In the genomic region with DNA sequence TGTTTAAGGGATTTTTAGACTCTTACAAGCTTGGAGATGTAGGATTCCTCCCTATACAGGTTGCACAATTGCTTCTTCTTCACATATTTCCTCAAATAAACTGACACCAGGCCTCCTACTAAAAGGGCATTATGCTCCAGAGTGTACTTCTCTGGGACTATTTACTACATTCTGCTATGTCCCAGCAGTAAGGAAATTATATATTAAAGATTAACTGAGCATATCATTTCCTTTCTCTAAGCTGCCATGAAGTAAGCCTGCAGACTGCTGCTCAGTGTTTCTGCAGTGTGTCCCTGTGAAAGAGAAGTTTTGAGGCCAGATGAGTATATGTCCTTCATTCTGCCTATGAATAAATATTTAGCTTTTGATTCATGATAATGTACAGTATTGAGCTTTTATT, we compare ENCODE assay signal across 18 cellular contexts.
"Had no signal": no experiment of that assay in that cellular context is flagged by ENCODE, and none has a peak within 500 bp of the region (broad histone marks: within the 10 kb centered on the region; RNA-seq: fewer than 3 reads in every experiment).

No MANE protein-coding gene starts in this region.

- H3K4me1 Mint-ChIP-seq: activated naive CD8-positive, alpha-beta T cell treated with anti-CD3 and anti-CD28 coated beads for 36 hours had no signal

- H3K4me3 Mint-ChIP-seq: activated naive CD8-positive, alpha-beta T cell treated with anti-CD3 and anti-CD28 coated beads for 36 hours; activated T-cell treated with anti-CD3 and anti-CD28 coated beads, Interleukin-2, amount 50 U/mL, for 24 hours; T-helper 2 cell treated with Interferon-gamma antibody and Interleukin-4, amounts not matched to agents 5 μg/mL and 100 μg/mL, for 36 hours had no signal

- ATAC-seq: activated CD4-positive, CD25-positive, alpha-beta regulatory T cell treated with anti-CD3 and anti-CD28 coated beads, Interleukin-2, amount 50 U/mL, for 24 hours; psoas muscle; stimulated activated naive CD8-positive, alpha-beta T cell treated with anti-CD3 and anti-CD28 coated beads, Interleukin-15, Interleukin-2, amounts not matched to agents 100 U/mL and 50 U/mL, for 24 hours had no signal

- H3K27ac ChIP-seq: breast epithelium, dorsolateral prefrontal cortex, esophagus muscularis mucosa, foreskin keratinocyte, psoas muscle, suprapubic skin, upper lobe of left lung had no signal

- H3K27me3 ChIP-seq: breast epithelium, dorsolateral prefrontal cortex, esophagus muscularis mucosa, foreskin keratinocyte, suprapubic skin, upper lobe of left lung had no signal

- H3K27me3 Mint-ChIP-seq: activated naive CD8-positive, alpha-beta T cell treated with anti-CD3 and anti-CD28 coated beads for 36 hours; activated T-cell treated with anti-CD3 and anti-CD28 coated beads, Interleukin-2, amount 50 U/mL, for 24 hours had no signal

- H3K9me3 Mint-ChIP-seq: activated naive CD8-positive, alpha-beta T cell treated with anti-CD3 and anti-CD28 coated beads for 36 hours; T-helper 2 cell treated with Interferon-gamma antibody and Interleukin-4, amounts not matched to agents 5 μg/mL and 100 μg/mL, for 36 hours had no signal

- H3K4me3 ChIP-seq: breast epithelium, dorsolateral prefrontal cortex, esophagus muscularis mucosa, psoas muscle, suprapubic skin, upper lobe of left lung had no signal

- H3K9me3 ChIP-seq: breast epithelium, esophagus muscularis mucosa, psoas muscle, suprapubic skin, upper lobe of left lung had no signal

- H3K27ac Mint-ChIP-seq: activated naive CD8-positive, alpha-beta T cell treated with anti-CD3 and anti-CD28 coated beads for 36 hours; activated T-cell treated with anti-CD3 and anti-CD28 coated beads, Interleukin-2, amount 50 U/mL, for 24 hours; T-helper 2 cell treated with Interferon-gamma antibody and Interleukin-4, amounts not matched to agents 5 μg/mL and 100 μg/mL, for 36 hours had no signal

- H3K36me3 Mint-ChIP-seq: activated naive CD8-positive, alpha-beta T cell treated with anti-CD3 and anti-CD28 coated beads for 36 hours had no signal

- DNase-seq: activated effector memory CD4-positive, alpha-beta T cell treated with anti-CD3 and anti-CD28 coated beads, Interleukin-2, amount 50 U/mL, for 16 hours; activated naive CD8-positive, alpha-beta T cell treated with anti-CD3 and anti-CD28 coated beads for 36 hours; activated T-cell treated with anti-CD3 and anti-CD28 coated beads, Interleukin-2, amount 50 U/mL, for 24 hours; anterior cingulate cortex; dorsolateral prefrontal cortex; foreskin keratinocyte; head of caudate nucleus; psoas muscle; stimulated activated CD4-positive, alpha-beta T cell treated with anti-CD3 and anti-CD28 coated beads, Interleukin-4, amount 100 ng/mL, for 1 hour; stimulated activated CD8-positive, alpha-beta memory T cell treated with anti-CD3 and anti-CD28 coated beads, Interleukin-4, amount 100 ng/mL, for 48 hours; stimulated activated naive CD8-positive, alpha-beta T cell treated with anti-CD3 and anti-CD28 coated beads, Interleukin-15, Interleukin-2, amounts not matched to agents 100 U/mL and 50 U/mL, for 24 hours; SW 1271; upper lobe of left lung had no signal

- H3K36me3 ChIP-seq: breast epithelium, esophagus muscularis mucosa, suprapubic skin, upper lobe of left lung had no signal

- H3K4me1 ChIP-seq: breast epithelium, esophagus muscularis mucosa, foreskin keratinocyte, psoas muscle, suprapubic skin, upper lobe of left lung had no signal
